8 cellular contexts compared by ENCODE assay signal in genomic region chr12:67943295-67943892, GRCh38. TPM values are rescaled to one million over a fixed set of nuclear protein-coding genes. Genes with fewer than 3 reads are reported as not detected.
A peak's percentile ranks its signal among the peaks of the same experiment; 100 is the strongest.
DNase-seq lines count a peak whose midpoint lies in the region; ATAC-seq lines count a peak whose summit lies in the region.

No MANE protein-coding gene starts in this region.

- no peak overlapping the region for H3K56ac ChIP-seq in mesendoderm (ENCODE audit: low read length)

- H3K27me3 ChIP-seq in mesendoderm (ENCODE audit: insufficient read depth, low read length, poor library complexity): no peaks in the 10 kb centered on the region

- H4K5ac ChIP-seq in mesendoderm (ENCODE audit: low read length): no peak overlapping the region

- no peak overlapping the region for H3K9ac ChIP-seq in mesendoderm (ENCODE audit: low read length)

- H2BK15ac ChIP-seq in mesendoderm (replicated peaks; ENCODE audit: low read depth): no peak overlapping the region

- H3K27ac ChIP-seq in mesendoderm (ENCODE audit: low read depth, low read length): no peak overlapping the region

- no peaks in the 10 kb centered on the region for H3K79me2 ChIP-seq in mesendoderm (ENCODE audit: control insufficient read depth, insufficient read depth, low read length)

- H3K18ac ChIP-seq in mesendoderm (ENCODE audit: low read length): no peak overlapping the region

- no peaks in the 10 kb centered on the region for H3K36me3 ChIP-seq in mesendoderm (ENCODE audit: control insufficient read depth, insufficient read depth, low read length)

- H3K4ac ChIP-seq in mesendoderm (ENCODE audit: low read depth, low read length): no peak overlapping the region

- peaks cover 5% of the 10 kb centered on the region for H3K4me1 ChIP-seq in mesendoderm (ENCODE audit: control insufficient read depth, low read depth, low read length)

- no peak overlapping the region for H3K23ac ChIP-seq in mesendoderm (ENCODE audit: low read length)

- ATAC-seq in HG03095 (IDR thresholded peaks at IDR 0.05; ENCODE audit: unreplicated experiment): peak; percentile 65

- no peak overlapping the region for H4K8ac ChIP-seq in mesendoderm (ENCODE audit: low read depth, low read length)

- no peak overlapping the region for H2BK5ac ChIP-seq in mesendoderm (ENCODE audit: low read length)

- no peak overlapping the region for H3K4me3 ChIP-seq in mesendoderm (ENCODE audit: low read length)

- no CpG with 5 or more reads among the region's 5 CpGs for WGBS in mesendoderm (ENCODE audit: extremely low coverage, insufficient coverage, low lambda C conversion rate)

- H3K79me1 ChIP-seq in mesendoderm (ENCODE audit: low read length): no peaks in the 10 kb centered on the region

- H2BK120ac ChIP-seq in mesendoderm (ENCODE audit: low read depth, low read length): no peak overlapping the region

- no peak overlapping the region for H3K4me2 ChIP-seq in mesendoderm (ENCODE audit: low read length)

- DNase-seq in activated CD8-positive, alpha-beta memory T cell treated with anti-CD3 and anti-CD28 coated beads for 24 hours: peak; percentile 77
- no peak for DNase-seq in activated CD8-positive, alpha-beta memory T cell treated with anti-CD3 and anti-CD28 coated beads, Interleukin-2, amount 50 U/mL, for 48 hours
- DNase-seq in NCI-H446 (lab: John Stamatoyannopoulos, UW) (peak; percentile 83 to 88), mesendoderm (peak; percentile 69)
- peak; percentile 53 to 75 for DNase-seq in activated CD4-positive, alpha-beta T cell treated with anti-CD3 and anti-CD28 coated beads for 4 hours
- DNase-seq in effector CD4-positive, alpha-beta T cell: peak; percentile 58
- peak; percentile 19 for DNase-seq in stimulated activated CD8-positive, alpha-beta memory T cell treated with anti-CD3 and anti-CD28 coated beads, Interleukin-7, amount 100 ng/mL, for 24 hours (ENCODE audit: low read depth)

- H2AK5ac ChIP-seq in mesendoderm (ENCODE audit: low read length): no peak overlapping the region

RNA-seq across cellular contexts. Expression of gene IFNG-AS1, which starts 45.9 kb away (rescaled TPM):
- not detected for polyA plus RNA-seq in mesendoderm (2013, experiment 1 of 2)
- not detected for polyA plus RNA-seq in mesendoderm (2013, experiment 2 of 2)
